In the genomic region with DNA sequence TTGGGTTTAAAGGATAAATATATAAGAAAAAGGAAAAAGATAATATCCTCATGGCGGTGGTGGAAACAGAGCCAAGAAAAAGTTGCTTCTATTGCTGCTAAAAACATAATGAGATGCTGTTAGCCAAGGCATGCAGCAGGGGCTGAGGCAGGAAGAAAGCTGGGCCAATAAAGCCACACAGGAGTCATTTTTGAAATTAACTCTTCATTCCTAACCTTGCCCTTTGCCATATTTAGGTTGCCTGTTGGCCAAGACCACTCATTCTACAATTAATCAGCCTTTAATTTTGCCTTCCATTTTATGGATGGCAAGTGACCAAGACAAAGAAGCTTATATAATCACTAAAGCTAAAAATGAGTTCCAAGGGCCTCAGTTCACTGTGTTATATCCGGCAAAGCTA, we compare ENCODE assay signal across 18 cellular contexts. TPM values are rescaled to one million over a fixed set of nuclear protein-coding genes. Genes with fewer than 3 reads are reported as not detected.
DNase-seq lines count a peak whose midpoint lies in the region; ATAC-seq, FAIRE-seq and TF ChIP-seq lines count a peak whose summit lies in the region.
"Had no signal": no experiment of that assay in that cellular context is flagged by ENCODE, and none has a peak within 500 bp of the region (broad histone marks: within the 10 kb centered on the region; RNA-seq: fewer than 3 reads in every experiment).

No MANE protein-coding gene starts in this region.

- no peak for TF ChIP-seq POLR2A in GM12892 (IDR thresholded peaks at IDR 0.05; ENCODE audit: low read depth, low read length)

- DNase-seq in GM12892 (ENCODE audit: insufficient read length) (no peak), T-helper 17 cell (no peak), dermis blood vessel endothelial cell (peak; percentile 12), BE2C (no peak), putamen (ENCODE audit: low spot score) (no peak), A172 (ENCODE audit: low spot score) (no peak)
- DNase-seq: Caco-2; CD8-positive, alpha-beta memory T cell; DMS53 had no signal

- H3K27me3 ChIP-seq in BE2C, result no peaks in the 10 kb centered on the region
- H3K27me3 ChIP-seq: BLaER1 had no signal

- H3K4me3 Mint-ChIP-seq in T-helper 17 cell (no peak overlapping the region), nephron (no peak overlapping the region)
- H3K4me3 Mint-ChIP-seq: CD8-positive, alpha-beta memory T cell had no signal

- H3K4me1 Mint-ChIP-seq in T-helper 17 cell (peaks cover 15% of the 10 kb centered on the region), nephron (peaks cover 37% of the 10 kb centered on the region)

- TF ChIP-seq CTCF in nephron (IDR thresholded peaks at IDR 0.05; ENCODE audit: unreplicated experiment in 3 of 3), result no peak
- no peak for TF ChIP-seq CTCF in BE2C (IDR thresholded peaks at IDR 0.05; ENCODE audit: low read depth, low read length)

- H3K27ac Mint-ChIP-seq in T-helper 17 cell (peak overlapping the region; percentile 45), nephron (peak overlapping the region in 2 of 3 experiments; percentile 12 to 73)

- ATAC-seq in T-helper 17 cell, result no peak
- no peak for ATAC-seq in HG02970 (IDR thresholded peaks at IDR 0.05; ENCODE audit: low FRiP score, unreplicated experiment)
- ATAC-seq: A549, HepG2 had no signal

- H3K27me3 Mint-ChIP-seq in T-helper 17 cell (no peaks in the 10 kb centered on the region), nephron (ENCODE audit: low read depth) (no peaks in the 10 kb centered on the region)
- H3K27me3 Mint-ChIP-seq: CD8-positive, alpha-beta memory T cell had no signal

- no peaks in the 10 kb centered on the region for H3K9me3 ChIP-seq in T-helper 17 cell (ENCODE audit: control insufficient read depth, low read length, poor library complexity, severe bottlenecking)
- H3K9me3 ChIP-seq in BE2C, result no peaks in the 10 kb centered on the region
- H3K9me3 ChIP-seq: A549, BLaER1, Caco-2, HAP-1 had no signal

- H3K36me3 ChIP-seq in BE2C, result peaks cover 4% of the 10 kb centered on the region

- H3K4me1 ChIP-seq in BE2C, result no peaks in the 10 kb centered on the region
- H3K4me1 ChIP-seq: BLaER1, HAP-1 had no signal

- no peak overlapping the region for H3K4me3 ChIP-seq in BE2C (ENCODE audit: low read depth, low read length)
- H3K4me3 ChIP-seq: A549, BLaER1, HAP-1 had no signal

- H3K9me3 Mint-ChIP-seq in nephron, result no peaks in the 10 kb centered on the region
- H3K9me3 Mint-ChIP-seq: CD8-positive, alpha-beta memory T cell had no signal

- peaks cover 5% of the 10 kb centered on the region for H3K36me3 Mint-ChIP-seq in T-helper 17 cell (ENCODE audit: low read depth)
- peaks cover 44% of the 10 kb centered on the region for H3K36me3 Mint-ChIP-seq in nephron (ENCODE audit: low read depth)

- peak; percentile 5 for FAIRE-seq in GM12892 (lab: Jason Lieb, UNC)
- FAIRE-seq: A549, GM19239, H1, HepG2, HTR-8/SVneo had no signal

RNA-seq across cellular contexts. Expression of a gene that starts 58.2 kb away (rescaled TPM):
- 16.4 TPM for polyA plus RNA-seq in GM12892 (2012; ENCODE audit: missing spikeins)
- total RNA-seq in T-helper 17 cell (10 to 100 TPM; 25.6 to 27.2 TPM), dermis blood vessel endothelial cell (9.0 and 9.4 TPM in 2 replicates)
- 11.7 TPM for polyA plus RNA-seq in BE2C (2012; ENCODE audit: insufficient read depth, insufficient read length, low read depth)
- 6.0 and 17.7 TPM in 2 replicates for total RNA-seq in A172 (2014; rRNA removed; shearing (Covaris generic))
